ENCODE assay signal across 1 cellular context in the genomic region with DNA sequence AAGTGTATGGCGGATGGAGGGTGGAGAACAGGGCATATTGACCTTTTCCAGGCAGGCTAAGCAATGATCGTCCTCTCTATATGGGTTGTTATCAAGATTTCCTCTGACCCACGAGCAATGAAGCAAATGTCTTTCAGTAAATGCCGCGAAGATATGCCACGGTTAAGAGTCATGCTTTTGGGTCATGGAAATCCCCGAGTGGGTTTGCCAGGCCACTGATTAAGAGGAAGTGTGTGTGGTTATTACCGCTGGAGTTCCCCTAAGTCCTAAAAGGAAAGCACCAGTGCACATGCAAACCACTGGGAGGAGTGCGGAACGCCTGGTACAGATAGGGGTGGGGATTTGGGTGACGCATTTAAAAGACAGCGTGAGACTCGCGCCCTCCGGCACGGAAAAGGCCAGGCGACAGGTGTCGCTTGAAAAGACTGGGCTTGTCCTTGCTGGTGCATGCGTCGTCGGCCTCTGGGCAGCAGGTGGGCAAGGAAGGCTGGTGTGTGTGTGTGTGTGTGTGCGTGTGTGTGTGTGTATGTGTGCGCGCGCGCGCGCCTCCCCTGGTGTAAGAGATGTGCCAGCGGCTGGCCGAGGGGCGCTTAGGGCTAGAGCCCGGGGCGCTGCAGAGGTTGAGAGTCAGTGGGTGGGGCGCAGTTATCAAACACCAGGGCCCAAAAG.
TF ChIP-seq lines count a peak whose summit lies in the region.

A gene (plus strand): TSS at position 386 of the 669 bp plus-strand sequence. CDS start 7,026 bp downstream, outside the sequence.

TF ChIP-seq in K562, 482 proteins besides CTCF, POLR2A, EP300 and RAD21 (continued from another document and continues in another):
- no peak for TF ChIP-seq BRF1 (IDR thresholded peaks at IDR 0.05; ENCODE audit: borderline replicate concordance, extremely low read depth, insufficient read length)
- TF ChIP-seq, protein P1, sequence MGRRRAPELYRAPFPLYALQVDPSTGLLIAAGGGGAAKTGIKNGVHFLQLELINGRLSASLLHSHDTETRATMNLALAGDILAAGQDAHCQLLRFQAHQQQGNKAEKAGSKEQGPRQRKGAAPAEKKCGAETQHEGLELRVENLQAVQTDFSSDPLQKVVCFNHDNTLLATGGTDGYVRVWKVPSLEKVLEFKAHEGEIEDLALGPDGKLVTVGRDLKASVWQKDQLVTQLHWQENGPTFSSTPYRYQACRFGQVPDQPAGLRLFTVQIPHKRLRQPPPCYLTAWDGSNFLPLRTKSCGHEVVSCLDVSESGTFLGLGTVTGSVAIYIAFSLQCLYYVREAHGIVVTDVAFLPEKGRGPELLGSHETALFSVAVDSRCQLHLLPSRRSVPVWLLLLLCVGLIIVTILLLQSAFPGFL (CRISPR knock-in tag; IDR thresholded peaks at IDR 0.05) = no peak
- TF ChIP-seq RNF2 (IDR thresholded peaks at IDR 0.05) = 0 out of 2 replicates have a peak, but pooled peaks have one; percentile 30
- TF ChIP-seq ZNF224 (CRISPR knock-in tag; IDR thresholded peaks at IDR 0.05) = no peak
- no peak for TF ChIP-seq ARNT (IDR thresholded peaks at IDR 0.05)
- TF ChIP-seq ZNF778 (CRISPR knock-in tag; IDR thresholded peaks at IDR 0.05) = no peak
- no peak for TF ChIP-seq COPS2 (conservative IDR thresholded peaks at IDR 0.05)
- TF ChIP-seq NFRKB (IDR thresholded peaks at IDR 0.05; ENCODE audit: low read depth) = no peak
- TF ChIP-seq ZFPM2 (CRISPR knock-in tag; IDR thresholded peaks at IDR 0.05) = no peak
- TF ChIP-seq RBFOX2 (IDR thresholded peaks at IDR 0.05; ENCODE audit: low read depth, low read length) = 0 out of 2 replicates have a peak, but pooled peaks have one; percentile 30
- no peak for TF ChIP-seq PRPF4 (IDR thresholded peaks at IDR 0.05; ENCODE audit: insufficient read depth, low read depth, low read length, poor library complexity, severe bottlenecking)
- no peak for TF ChIP-seq CCAR2 (IDR thresholded peaks at IDR 0.05; ENCODE audit: low read depth, low read length)
- TF ChIP-seq RCOR1 (IDR thresholded peaks at IDR 0.05; ENCODE audit: borderline replicate concordance in 1 of 2, low read depth in 2 of 2, low read length in 2 of 2) = peak in 1 of 2 experiments; percentile 36; a peak in 1 of 4 replicates
- TF ChIP-seq ELF1 (tag; IDR thresholded peaks at IDR 0.05) = peak; percentile 44
- no peak for TF ChIP-seq FOXA3 (CRISPR knock-in tag; conservative IDR thresholded peaks at IDR 0.05 in 1 of 2, IDR thresholded peaks at IDR 0.05 in 1 of 2)
- TF ChIP-seq FOXM1 (IDR thresholded peaks at IDR 0.05; ENCODE audit: low read depth) = no peak
- no peak for TF ChIP-seq FOXM1 (CRISPR knock-in tag; IDR thresholded peaks at IDR 0.05; ENCODE audit: low read depth)
- TF ChIP-seq NFYB (IDR thresholded peaks at IDR 0.05; ENCODE audit: extremely low read depth, insufficient read length) = no peak
- TF ChIP-seq EZH2 (IDR thresholded peaks at IDR 0.05; ENCODE audit: borderline replicate concordance, low read depth, low read length) = no peak
- TF ChIP-seq SMAD3 (CRISPR knock-in tag; conservative IDR thresholded peaks at IDR 0.05) = no peak
- TF ChIP-seq TAL1 (IDR thresholded peaks at IDR 0.05) = no peak
- TF ChIP-seq, protein P2, sequence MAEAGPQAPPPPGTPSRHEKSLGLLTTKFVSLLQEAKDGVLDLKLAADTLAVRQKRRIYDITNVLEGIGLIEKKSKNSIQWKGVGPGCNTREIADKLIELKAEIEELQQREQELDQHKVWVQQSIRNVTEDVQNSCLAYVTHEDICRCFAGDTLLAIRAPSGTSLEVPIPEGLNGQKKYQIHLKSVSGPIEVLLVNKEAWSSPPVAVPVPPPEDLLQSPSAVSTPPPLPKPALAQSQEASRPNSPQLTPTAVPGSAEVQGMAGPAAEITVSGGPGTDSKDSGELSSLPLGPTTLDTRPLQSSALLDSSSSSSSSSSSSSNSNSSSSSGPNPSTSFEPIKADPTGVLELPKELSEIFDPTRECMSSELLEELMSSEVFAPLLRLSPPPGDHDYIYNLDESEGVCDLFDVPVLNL (CRISPR knock-in tag; IDR thresholded peaks at IDR 0.05; ENCODE audit: low read depth) = 0 out of 2 replicates have a peak, but pooled peaks have one; percentile 24
- TF ChIP-seq ZNF311 (CRISPR knock-in tag; IDR thresholded peaks at IDR 0.05) = no peak
- TF ChIP-seq ADNP (tag; IDR thresholded peaks at IDR 0.05) = no peak
- TF ChIP-seq ERF (CRISPR knock-in tag; IDR thresholded peaks at IDR 0.05) = no peak
- TF ChIP-seq TGIF2 (CRISPR knock-in tag; IDR thresholded peaks at IDR 0.05) = no peak
- TF ChIP-seq MTA2 (IDR thresholded peaks at IDR 0.05; ENCODE audit: low read depth) = no peak
- no peak for TF ChIP-seq SMARCB1 (IDR thresholded peaks at IDR 0.05; ENCODE audit: insufficient read length, low read depth)
- 0 out of 2 replicates have a peak, but pooled peaks have one; percentile 49 for TF ChIP-seq SP1 (CRISPR knock-in tag; IDR thresholded peaks at IDR 0.05)
- TF ChIP-seq, protein P3, sequence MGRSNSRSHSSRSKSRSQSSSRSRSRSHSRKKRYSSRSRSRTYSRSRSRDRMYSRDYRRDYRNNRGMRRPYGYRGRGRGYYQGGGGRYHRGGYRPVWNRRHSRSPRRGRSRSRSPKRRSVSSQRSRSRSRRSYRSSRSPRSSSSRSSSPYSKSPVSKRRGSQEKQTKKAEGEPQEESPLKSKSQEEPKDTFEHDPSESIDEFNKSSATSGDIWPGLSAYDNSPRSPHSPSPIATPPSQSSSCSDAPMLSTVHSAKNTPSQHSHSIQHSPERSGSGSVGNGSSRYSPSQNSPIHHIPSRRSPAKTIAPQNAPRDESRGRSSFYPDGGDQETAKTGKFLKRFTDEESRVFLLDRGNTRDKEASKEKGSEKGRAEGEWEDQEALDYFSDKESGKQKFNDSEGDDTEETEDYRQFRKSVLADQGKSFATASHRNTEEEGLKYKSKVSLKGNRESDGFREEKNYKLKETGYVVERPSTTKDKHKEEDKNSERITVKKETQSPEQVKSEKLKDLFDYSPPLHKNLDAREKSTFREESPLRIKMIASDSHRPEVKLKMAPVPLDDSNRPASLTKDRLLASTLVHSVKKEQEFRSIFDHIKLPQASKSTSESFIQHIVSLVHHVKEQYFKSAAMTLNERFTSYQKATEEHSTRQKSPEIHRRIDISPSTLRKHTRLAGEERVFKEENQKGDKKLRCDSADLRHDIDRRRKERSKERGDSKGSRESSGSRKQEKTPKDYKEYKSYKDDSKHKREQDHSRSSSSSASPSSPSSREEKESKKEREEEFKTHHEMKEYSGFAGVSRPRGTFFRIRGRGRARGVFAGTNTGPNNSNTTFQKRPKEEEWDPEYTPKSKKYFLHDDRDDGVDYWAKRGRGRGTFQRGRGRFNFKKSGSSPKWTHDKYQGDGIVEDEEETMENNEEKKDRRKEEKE (IDR thresholded peaks at IDR 0.05; ENCODE audit: borderline replicate concordance in 1 of 2, control insufficient read depth in 1 of 2, low read depth in 2 of 2, low read length in 1 of 2) = no peak
- TF ChIP-seq PML (IDR thresholded peaks at IDR 0.05; ENCODE audit: low read length) = no peak
- TF ChIP-seq ZNF717 (CRISPR knock-in tag; IDR thresholded peaks at IDR 0.05) = no peak
- TF ChIP-seq, protein P4, sequence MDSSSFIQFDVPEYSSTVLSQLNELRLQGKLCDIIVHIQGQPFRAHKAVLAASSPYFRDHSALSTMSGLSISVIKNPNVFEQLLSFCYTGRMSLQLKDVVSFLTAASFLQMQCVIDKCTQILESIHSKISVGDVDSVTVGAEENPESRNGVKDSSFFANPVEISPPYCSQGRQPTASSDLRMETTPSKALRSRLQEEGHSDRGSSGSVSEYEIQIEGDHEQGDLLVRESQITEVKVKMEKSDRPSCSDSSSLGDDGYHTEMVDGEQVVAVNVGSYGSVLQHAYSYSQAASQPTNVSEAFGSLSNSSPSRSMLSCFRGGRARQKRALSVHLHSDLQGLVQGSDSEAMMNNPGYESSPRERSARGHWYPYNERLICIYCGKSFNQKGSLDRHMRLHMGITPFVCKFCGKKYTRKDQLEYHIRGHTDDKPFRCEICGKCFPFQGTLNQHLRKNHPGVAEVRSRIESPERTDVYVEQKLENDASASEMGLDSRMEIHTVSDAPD (CRISPR knock-in tag; IDR thresholded peaks at IDR 0.05) = no peak
- TF ChIP-seq, protein P5, sequence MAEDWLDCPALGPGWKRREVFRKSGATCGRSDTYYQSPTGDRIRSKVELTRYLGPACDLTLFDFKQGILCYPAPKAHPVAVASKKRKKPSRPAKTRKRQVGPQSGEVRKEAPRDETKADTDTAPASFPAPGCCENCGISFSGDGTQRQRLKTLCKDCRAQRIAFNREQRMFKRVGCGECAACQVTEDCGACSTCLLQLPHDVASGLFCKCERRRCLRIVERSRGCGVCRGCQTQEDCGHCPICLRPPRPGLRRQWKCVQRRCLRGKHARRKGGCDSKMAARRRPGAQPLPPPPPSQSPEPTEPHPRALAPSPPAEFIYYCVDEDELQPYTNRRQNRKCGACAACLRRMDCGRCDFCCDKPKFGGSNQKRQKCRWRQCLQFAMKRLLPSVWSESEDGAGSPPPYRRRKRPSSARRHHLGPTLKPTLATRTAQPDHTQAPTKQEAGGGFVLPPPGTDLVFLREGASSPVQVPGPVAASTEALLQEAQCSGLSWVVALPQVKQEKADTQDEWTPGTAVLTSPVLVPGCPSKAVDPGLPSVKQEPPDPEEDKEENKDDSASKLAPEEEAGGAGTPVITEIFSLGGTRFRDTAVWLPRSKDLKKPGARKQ (CRISPR knock-in tag; IDR thresholded peaks at IDR 0.05) = no peak
- no peak for TF ChIP-seq PHTF2 (CRISPR knock-in tag; IDR thresholded peaks at IDR 0.05)
- TF ChIP-seq KAT2B (IDR thresholded peaks at IDR 0.05; ENCODE audit: low read depth, low read length) = no peak
- TF ChIP-seq, protein P6, sequence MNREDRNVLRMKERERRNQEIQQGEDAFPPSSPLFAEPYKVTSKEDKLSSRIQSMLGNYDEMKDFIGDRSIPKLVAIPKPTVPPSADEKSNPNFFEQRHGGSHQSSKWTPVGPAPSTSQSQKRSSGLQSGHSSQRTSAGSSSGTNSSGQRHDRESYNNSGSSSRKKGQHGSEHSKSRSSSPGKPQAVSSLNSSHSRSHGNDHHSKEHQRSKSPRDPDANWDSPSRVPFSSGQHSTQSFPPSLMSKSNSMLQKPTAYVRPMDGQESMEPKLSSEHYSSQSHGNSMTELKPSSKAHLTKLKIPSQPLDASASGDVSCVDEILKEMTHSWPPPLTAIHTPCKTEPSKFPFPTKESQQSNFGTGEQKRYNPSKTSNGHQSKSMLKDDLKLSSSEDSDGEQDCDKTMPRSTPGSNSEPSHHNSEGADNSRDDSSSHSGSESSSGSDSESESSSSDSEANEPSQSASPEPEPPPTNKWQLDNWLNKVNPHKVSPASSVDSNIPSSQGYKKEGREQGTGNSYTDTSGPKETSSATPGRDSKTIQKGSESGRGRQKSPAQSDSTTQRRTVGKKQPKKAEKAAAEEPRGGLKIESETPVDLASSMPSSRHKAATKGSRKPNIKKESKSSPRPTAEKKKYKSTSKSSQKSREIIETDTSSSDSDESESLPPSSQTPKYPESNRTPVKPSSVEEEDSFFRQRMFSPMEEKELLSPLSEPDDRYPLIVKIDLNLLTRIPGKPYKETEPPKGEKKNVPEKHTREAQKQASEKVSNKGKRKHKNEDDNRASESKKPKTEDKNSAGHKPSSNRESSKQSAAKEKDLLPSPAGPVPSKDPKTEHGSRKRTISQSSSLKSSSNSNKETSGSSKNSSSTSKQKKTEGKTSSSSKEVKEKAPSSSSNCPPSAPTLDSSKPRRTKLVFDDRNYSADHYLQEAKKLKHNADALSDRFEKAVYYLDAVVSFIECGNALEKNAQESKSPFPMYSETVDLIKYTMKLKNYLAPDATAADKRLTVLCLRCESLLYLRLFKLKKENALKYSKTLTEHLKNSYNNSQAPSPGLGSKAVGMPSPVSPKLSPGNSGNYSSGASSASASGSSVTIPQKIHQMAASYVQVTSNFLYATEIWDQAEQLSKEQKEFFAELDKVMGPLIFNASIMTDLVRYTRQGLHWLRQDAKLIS (CRISPR knock-in tag; IDR thresholded peaks at IDR 0.05) = no peak
- no peak for TF ChIP-seq ZNF780A (CRISPR knock-in tag; IDR thresholded peaks at IDR 0.05)
- TF ChIP-seq NR4A1 (CRISPR knock-in tag; IDR thresholded peaks at IDR 0.05) = no peak
- 0 out of 2 replicates have a peak, but pooled peaks have one; percentile 28 for TF ChIP-seq NR4A1 (tag; IDR thresholded peaks at IDR 0.05)
- no peak for TF ChIP-seq NR1H2 (CRISPR knock-in tag; IDR thresholded peaks at IDR 0.05)
- no peak for TF ChIP-seq KDM4B (IDR thresholded peaks at IDR 0.05; ENCODE audit: borderline replicate concordance in 2 of 2, low read depth in 1 of 2)
- TF ChIP-seq KAT8 (IDR thresholded peaks at IDR 0.05; ENCODE audit: low read depth) = no peak
- peak; percentile 57; the same call in 1 of the 2 replicates for TF ChIP-seq SMARCE1 (IDR thresholded peaks at IDR 0.05)
- no peak for TF ChIP-seq NCOA4 (IDR thresholded peaks at IDR 0.05; ENCODE audit: partially characterized antibody)
- TF ChIP-seq, protein P7, sequence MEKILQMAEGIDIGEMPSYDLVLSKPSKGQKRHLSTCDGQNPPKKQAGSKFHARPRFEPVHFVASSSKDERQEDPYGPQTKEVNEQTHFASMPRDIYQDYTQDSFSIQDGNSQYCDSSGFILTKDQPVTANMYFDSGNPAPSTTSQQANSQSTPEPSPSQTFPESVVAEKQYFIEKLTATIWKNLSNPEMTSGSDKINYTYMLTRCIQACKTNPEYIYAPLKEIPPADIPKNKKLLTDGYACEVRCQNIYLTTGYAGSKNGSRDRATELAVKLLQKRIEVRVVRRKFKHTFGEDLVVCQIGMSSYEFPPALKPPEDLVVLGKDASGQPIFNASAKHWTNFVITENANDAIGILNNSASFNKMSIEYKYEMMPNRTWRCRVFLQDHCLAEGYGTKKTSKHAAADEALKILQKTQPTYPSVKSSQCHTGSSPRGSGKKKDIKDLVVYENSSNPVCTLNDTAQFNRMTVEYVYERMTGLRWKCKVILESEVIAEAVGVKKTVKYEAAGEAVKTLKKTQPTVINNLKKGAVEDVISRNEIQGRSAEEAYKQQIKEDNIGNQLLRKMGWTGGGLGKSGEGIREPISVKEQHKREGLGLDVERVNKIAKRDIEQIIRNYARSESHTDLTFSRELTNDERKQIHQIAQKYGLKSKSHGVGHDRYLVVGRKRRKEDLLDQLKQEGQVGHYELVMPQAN (IDR thresholded peaks at IDR 0.05; ENCODE audit: borderline replicate concordance) = peak; percentile 82; the same call in 1 of the 2 replicates
- TF ChIP-seq, protein P8, sequence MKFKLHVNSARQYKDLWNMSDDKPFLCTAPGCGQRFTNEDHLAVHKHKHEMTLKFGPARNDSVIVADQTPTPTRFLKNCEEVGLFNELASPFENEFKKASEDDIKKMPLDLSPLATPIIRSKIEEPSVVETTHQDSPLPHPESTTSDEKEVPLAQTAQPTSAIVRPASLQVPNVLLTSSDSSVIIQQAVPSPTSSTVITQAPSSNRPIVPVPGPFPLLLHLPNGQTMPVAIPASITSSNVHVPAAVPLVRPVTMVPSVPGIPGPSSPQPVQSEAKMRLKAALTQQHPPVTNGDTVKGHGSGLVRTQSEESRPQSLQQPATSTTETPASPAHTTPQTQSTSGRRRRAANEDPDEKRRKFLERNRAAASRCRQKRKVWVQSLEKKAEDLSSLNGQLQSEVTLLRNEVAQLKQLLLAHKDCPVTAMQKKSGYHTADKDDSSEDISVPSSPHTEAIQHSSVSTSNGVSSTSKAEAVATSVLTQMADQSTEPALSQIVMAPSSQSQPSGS (CRISPR knock-in tag; IDR thresholded peaks at IDR 0.05) = no peak
- no peak for TF ChIP-seq ZFP1 (CRISPR knock-in tag; IDR thresholded peaks at IDR 0.05)
- 0 out of 2 replicates have a peak, but pooled peaks have one; percentile 38 for TF ChIP-seq ATF1 (CRISPR knock-in tag; IDR thresholded peaks at IDR 0.05)
- TF ChIP-seq ATF1 (tag; IDR thresholded peaks at IDR 0.05) = peak; percentile 89
